ENCODE assay signal across 8 cellular contexts in the genomic region with DNA sequence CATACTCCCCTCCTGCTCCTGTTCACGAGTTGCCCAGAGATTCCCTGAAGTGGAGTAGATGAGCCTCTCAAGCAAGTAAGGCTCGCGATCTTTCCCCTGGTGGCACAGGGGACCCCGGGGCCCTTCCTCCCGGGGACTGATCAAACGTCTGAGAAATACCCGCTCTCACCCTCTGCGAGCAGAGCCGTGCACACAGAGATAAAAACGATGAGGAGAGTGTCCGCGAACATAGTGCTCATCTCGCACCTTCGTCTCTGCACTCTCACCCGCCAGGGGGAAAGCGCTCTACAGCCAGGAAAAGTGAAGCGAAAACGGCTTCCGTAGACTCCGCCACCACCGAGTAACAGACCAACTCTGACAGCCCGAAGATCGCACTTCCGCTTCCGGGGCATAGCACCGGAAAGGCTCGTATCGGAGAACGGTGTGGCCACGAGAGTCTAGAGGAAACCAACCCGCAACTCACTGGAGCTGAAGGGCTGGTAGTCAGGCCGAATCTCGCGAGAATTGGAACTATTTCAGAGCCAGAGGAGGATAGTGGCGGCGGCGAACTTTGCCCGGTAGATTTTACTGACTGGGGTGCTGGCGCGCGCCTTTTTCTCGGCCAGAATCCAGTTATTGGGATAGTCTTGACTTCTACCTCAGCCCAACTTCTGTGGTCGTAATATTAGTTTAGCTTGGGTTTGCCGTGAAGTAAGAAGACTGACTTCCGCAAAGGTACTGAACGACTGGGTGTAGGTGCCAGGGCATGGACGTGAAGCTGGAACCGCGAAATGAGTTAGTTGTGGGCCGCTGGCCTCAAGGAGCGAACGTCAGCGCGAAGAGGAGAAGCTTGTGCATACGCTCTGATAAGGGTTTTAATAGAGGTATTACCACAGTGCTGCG. TPM values are rescaled to one million over a fixed set of nuclear protein-coding genes. Genes with fewer than 3 reads are reported as not detected.
DNase-seq lines count a peak whose midpoint lies in the region; ATAC-seq, FAIRE-seq and TF ChIP-seq lines count a peak whose summit lies in the region.

TMCO1 (minus strand) TSS at position 356 of the 882 bp plus-strand sequence; CDS start at position 239, 117 bp downstream.

- peak within 1 kb of the TSS; percentile 95 for H3K9ac ChIP-seq in keratinocyte (ENCODE audit: control insufficient read depth, extremely low read depth, insufficient read depth, low read length)

- no peaks in the 10 kb centered on the region for H3K9me1 ChIP-seq in keratinocyte (ENCODE audit: control insufficient read depth, extremely low read depth, insufficient read depth, low read length)

- DNase-seq in Ammon's horn (ENCODE audit: low spot score) (peak; percentile 97), NCI-H510A (lab: John Stamatoyannopoulos, UW) (peak; percentile 94), cerebellum (ENCODE audit: low spot score) (peak; percentile 97), keratinocyte (ENCODE audit: low read depth, low spot score) (peak; percentile 58)
- DNase-seq in activated CD4-positive, alpha-beta T cell treated with anti-CD3 and anti-CD28 coated beads for 1 hour: peak; percentile 87
- peak; percentile 79 to 82 for DNase-seq in stimulated activated CD4-positive, alpha-beta T cell treated with anti-CD3 and anti-CD28 coated beads, Interleukin-15, amount 100 ng/mL, for 1 hour (ENCODE audit: low read depth in 1 of 2, low spot score in 1 of 2)

- H3K27me3 ChIP-seq in keratinocyte (ENCODE audit: control insufficient read depth, extremely low read depth, insufficient read depth, low read length): no peaks in the 10 kb centered on the region

- peak; percentile 11 to 33 (median 19) for TF ChIP-seq CTCF in keratinocyte (optimal IDR thresholded peaks at IDR 0.05 in 1 of 3, IDR thresholded peaks at IDR 0.05 in 1 of 3, conservative IDR thresholded peaks at IDR 0.05 in 1 of 3; ENCODE audit: extremely low read depth in 1 of 3, insufficient read depth in 2 of 3, low read length in 3 of 3)

- H3K4me2 ChIP-seq in keratinocyte (ENCODE audit: control insufficient read depth, extremely low read depth, insufficient read depth, low read depth, low read length): peak within 1 kb of the TSS; percentile 99

- peak within 1 kb of the TSS; percentile 86 for H3K27ac ChIP-seq in keratinocyte (ENCODE audit: control insufficient read depth, insufficient read depth, low read length)

- peak; percentile 99 for ATAC-seq in GM19043 (IDR thresholded peaks at IDR 0.05; ENCODE audit: low read depth, unreplicated experiment)
- peak; percentile 100 for ATAC-seq in HG03378 (IDR thresholded peaks at IDR 0.05; ENCODE audit: unreplicated experiment)

- H3K4me3 ChIP-seq in keratinocyte (ENCODE audit: control insufficient read depth in 2 of 3, extremely low read depth in 1 of 3, insufficient read depth in 2 of 3, low read depth in 1 of 3, low read length in 3 of 3): peak within 1 kb of the TSS; percentile 79 to 99 (median 89)

- no peaks in the 10 kb centered on the region for H3K9me3 ChIP-seq in keratinocyte (ENCODE audit: control insufficient read depth, low read depth, low read length)

- peaks cover 42% of the 10 kb centered on the region for H3K79me2 ChIP-seq in keratinocyte (ENCODE audit: control insufficient read depth, insufficient read depth, low read length)

- peaks cover 4 to 18% of the 10 kb centered on the region in 2 experiments for H3K36me3 ChIP-seq in keratinocyte (ENCODE audit: control insufficient read depth in 2 of 2, extremely low read depth in 1 of 2, insufficient read depth in 2 of 2, low read length in 2 of 2)

- peak; percentile 91 for FAIRE-seq in keratinocyte (lab: Jason Lieb, UNC)

- H3K4me1 ChIP-seq in keratinocyte (ENCODE audit: control insufficient read depth, extremely low read depth, insufficient read depth, low read length): peaks cover 29% of the 10 kb centered on the region

- peak within 1 kb of the TSS; percentile 99 for H2AFZ ChIP-seq in keratinocyte (ENCODE audit: control insufficient read depth, low read length)

- no peaks in the 10 kb centered on the region for H4K20me1 ChIP-seq in keratinocyte (ENCODE audit: control insufficient read depth, extremely low read depth, insufficient read depth, low read length)

- dilution Hi-C loops in keratinocyte (cut with MboI; ENCODE audit: extremely low pct_ligation_motif_present, low sequenced_read_pairs): no loop called here

RNA-seq across cellular contexts. Expression of gene TMCO1, which starts in this region (rescaled TPM):
- 45.0 TPM for total RNA-seq in cerebellum
- polyA plus RNA-seq in keratinocyte: 120 to 172 TPM (median 158 TPM) in 3 replicates
- 294 TPM for polyA plus RNA-seq in keratinocyte (2011; ENCODE audit: low read depth)
- 64.6 and 130 TPM in 2 replicates for polyA plus RNA-seq in keratinocyte (2011; cell fraction: cytosol; rRNA removed)
- 141 and 189 TPM in 2 replicates for polyA plus RNA-seq in keratinocyte (2011; cell fraction: nucleus; rRNA removed)
- polyA plus RNA-seq in keratinocyte (2012; ENCODE audit: low replicate concordance): 76.8 and 111 TPM in 2 replicates
- 81.7 to 114 TPM (median 90.4 TPM) in 3 replicates for polyA minus RNA-seq in keratinocyte
- 79.2 TPM for polyA minus RNA-seq in keratinocyte (2011; cell fraction: cytosol; rRNA and poly(A)+ RNA removed)
- polyA minus RNA-seq in keratinocyte (2011; cell fraction: nucleus; rRNA and poly(A)+ RNA removed): 48.7 and 76.9 TPM in 2 replicates

Comparison
In these comparisons a context has a peak if more than half of its experiments do, and no peak if none do; other contexts are left out.
1. Peak in every context shown above with its lines: DNase-seq, ATAC-seq, H3K4me3 ChIP-seq and H3K27ac ChIP-seq.